ENCODE assay signal across 10 cellular contexts in genomic region chr4:80007745-80008149, GRCh38.
DNase-seq lines count a peak whose midpoint lies in the region; ATAC-seq and TF ChIP-seq lines count a peak whose summit lies in the region.
"Had no signal": no experiment of that assay in that cellular context is flagged by ENCODE, and none has a peak within 500 bp of the region (broad histone marks: within the 10 kb centered on the region; RNA-seq: fewer than 3 reads in every experiment).

No MANE protein-coding gene starts in this region.

- no peak overlapping the region for H3K4me3 ChIP-seq in SJCRH30
- no peak overlapping the region for H3K4me3 ChIP-seq in H7 (ENCODE audit: insufficient read depth, low read depth, low read length)

- H3K4me1 ChIP-seq in SJCRH30: peaks cover 5% of the 10 kb centered on the region

- TF ChIP-seq CTCF in WTC11 (IDR thresholded peaks at IDR 0.05): no peak

- CTCF ChIA-PET in activated CD8-positive, alpha-beta memory T cell treated with anti-CD3 and anti-CD28 coated beads, Interleukin-2, amount 10 ng/mL, durations not matched to agents 7 days and 5 days (lab: Charles Lee): interaction anchor here (2.9 kb wide), 1 partner anchor 10 kb away, joined by 9 read pairs; no protein-coding TSS in a partner anchor
- CTCF ChIA-PET in WTC11 (lab: Charles Lee): no interaction called here

- H3K9me3 Mint-ChIP-seq in activated CD8-positive, alpha-beta memory T cell treated with anti-CD3 and anti-CD28 coated beads, Interleukin-2, amount 10 ng/mL, durations not matched to agents 7 days and 5 days (ENCODE audit: low read depth): peaks cover 7% of the 10 kb centered on the region
- H3K9me3 Mint-ChIP-seq in stimulated activated effector memory CD8-positive, alpha-beta T cell treated with anti-CD3 and anti-CD28 coated beads, Interleukin-12 subunit alpha, Interleukin-12 subunit beta, amount 100 ng/mL, for 72 hours: peaks cover 10% of the 10 kb centered on the region
- H3K9me3 Mint-ChIP-seq in WTC11: peaks cover 13% of the 10 kb centered on the region

- ATAC-seq in activated CD8-positive, alpha-beta memory T cell treated with anti-CD3 and anti-CD28 coated beads, Interleukin-2, amount 10 ng/mL, durations not matched to agents 7 days and 5 days: peak; percentile 59
- ATAC-seq in HG02840 (IDR thresholded peaks at IDR 0.05; ENCODE audit: low FRiP score, unreplicated experiment) (peak; percentile 49), WTC11 (no peak)
- ATAC-seq in stimulated activated effector memory CD8-positive, alpha-beta T cell treated with anti-CD3 and anti-CD28 coated beads, Interleukin-12 subunit alpha, Interleukin-12 subunit beta, amount 100 ng/mL, for 72 hours: peak; percentile 85

- peaks cover 75% of the 10 kb centered on the region for H3K4me1 Mint-ChIP-seq in activated CD8-positive, alpha-beta memory T cell treated with anti-CD3 and anti-CD28 coated beads, Interleukin-2, amount 10 ng/mL, durations not matched to agents 7 days and 5 days
- H3K4me1 Mint-ChIP-seq in stimulated activated effector memory CD8-positive, alpha-beta T cell treated with anti-CD3 and anti-CD28 coated beads, Interleukin-12 subunit alpha, Interleukin-12 subunit beta, amount 100 ng/mL, for 72 hours: peaks cover 75% of the 10 kb centered on the region
- H3K4me1 Mint-ChIP-seq in WTC11: peaks cover 12% of the 10 kb centered on the region

- H3K36me3 ChIP-seq in SJCRH30 (peaks cover 36% of the 10 kb centered on the region), H7 (replicated peaks; ENCODE audit: control insufficient read depth, insufficient read depth, low read length) (no peaks in the 10 kb centered on the region)

- peaks cover 11% of the 10 kb centered on the region; the same call in 1 of the 2 replicates for H3K9me3 ChIP-seq in SJCRH30 (replicated peaks)

- peak overlapping the region; percentile 7; the same call in 1 of the 2 replicates for H3K27ac ChIP-seq in SJCRH30

- peak overlapping the region; percentile 58 for H3K4me3 Mint-ChIP-seq in activated CD8-positive, alpha-beta memory T cell treated with anti-CD3 and anti-CD28 coated beads, Interleukin-2, amount 10 ng/mL, durations not matched to agents 7 days and 5 days
- H3K4me3 Mint-ChIP-seq in stimulated activated effector memory CD8-positive, alpha-beta T cell treated with anti-CD3 and anti-CD28 coated beads, Interleukin-12 subunit alpha, Interleukin-12 subunit beta, amount 100 ng/mL, for 72 hours: peak overlapping the region; percentile 55
- H3K4me3 Mint-ChIP-seq in WTC11: no peak overlapping the region
- H3K4me3 Mint-ChIP-seq: HFFc6 had no signal

- POLR2A ChIA-PET in WTC11 (lab: Charles Lee): no interaction called here

- DNase-seq in activated CD8-positive, alpha-beta memory T cell treated with anti-CD3 and anti-CD28 coated beads, Interleukin-2, amount 10 ng/mL, durations not matched to agents 7 days and 5 days: no peak
- DNase-seq in activated CD8-positive, alpha-beta memory T cell treated with anti-CD3 and anti-CD28 coated beads, Interleukin-2, amount 50 U/mL, for 48 hours: no peak
- DNase-seq in SJCRH30 (peak in 1 of 2 experiments; percentile 21), NCI-H524 (lab: John Stamatoyannopoulos, UW) (no peak), H7 (no peak), WTC11 (ENCODE audit: low spot score) (no peak)
- no peak for DNase-seq in stimulated activated effector memory CD8-positive, alpha-beta T cell treated with anti-CD3 and anti-CD28 coated beads, Interleukin-12 subunit alpha, Interleukin-12 subunit beta, amount 100 ng/mL, for 72 hours (ENCODE audit: low spot score in 2 of 2)
- DNase-seq: HFFc6, NCI-H510A had no signal

- H3K36me3 Mint-ChIP-seq in activated CD8-positive, alpha-beta memory T cell treated with anti-CD3 and anti-CD28 coated beads, Interleukin-2, amount 10 ng/mL, durations not matched to agents 7 days and 5 days: peaks cover 75% of the 10 kb centered on the region
- peaks cover 39% of the 10 kb centered on the region for H3K36me3 Mint-ChIP-seq in stimulated activated effector memory CD8-positive, alpha-beta T cell treated with anti-CD3 and anti-CD28 coated beads, Interleukin-12 subunit alpha, Interleukin-12 subunit beta, amount 100 ng/mL, for 72 hours
- peaks cover 16% of the 10 kb centered on the region for H3K36me3 Mint-ChIP-seq in WTC11

- no peaks in the 10 kb centered on the region for H3K27me3 Mint-ChIP-seq in activated CD8-positive, alpha-beta memory T cell treated with anti-CD3 and anti-CD28 coated beads, Interleukin-2, amount 10 ng/mL, durations not matched to agents 7 days and 5 days
- no peaks in the 10 kb centered on the region for H3K27me3 Mint-ChIP-seq in WTC11 (ENCODE audit: low read depth)

- H3K27ac Mint-ChIP-seq in activated CD8-positive, alpha-beta memory T cell treated with anti-CD3 and anti-CD28 coated beads, Interleukin-2, amount 10 ng/mL, durations not matched to agents 7 days and 5 days: peak overlapping the region; percentile 99
- H3K27ac Mint-ChIP-seq in stimulated activated effector memory CD8-positive, alpha-beta T cell treated with anti-CD3 and anti-CD28 coated beads, Interleukin-12 subunit alpha, Interleukin-12 subunit beta, amount 100 ng/mL, for 72 hours: peak overlapping the region; percentile 94
- no peak overlapping the region for H3K27ac Mint-ChIP-seq in WTC11
- H3K27ac Mint-ChIP-seq: HFFc6 had no signal

- H3K27me3 ChIP-seq in SJCRH30 (no peaks in the 10 kb centered on the region), H7 (ENCODE audit: control insufficient read depth, insufficient read depth, low read length) (no peaks in the 10 kb centered on the region)

TF ChIP-seq in WTC11, 78 proteins besides CTCF, POLR2A, EP300 and RAD21 (continues in another document):
- no peak for TF ChIP-seq NR2C2 (CRISPR knock-in tag; IDR thresholded peaks at IDR 0.05)
- TF ChIP-seq CREB1 (CRISPR knock-in tag; IDR thresholded peaks at IDR 0.05): no peak
- TF ChIP-seq, protein P1, sequence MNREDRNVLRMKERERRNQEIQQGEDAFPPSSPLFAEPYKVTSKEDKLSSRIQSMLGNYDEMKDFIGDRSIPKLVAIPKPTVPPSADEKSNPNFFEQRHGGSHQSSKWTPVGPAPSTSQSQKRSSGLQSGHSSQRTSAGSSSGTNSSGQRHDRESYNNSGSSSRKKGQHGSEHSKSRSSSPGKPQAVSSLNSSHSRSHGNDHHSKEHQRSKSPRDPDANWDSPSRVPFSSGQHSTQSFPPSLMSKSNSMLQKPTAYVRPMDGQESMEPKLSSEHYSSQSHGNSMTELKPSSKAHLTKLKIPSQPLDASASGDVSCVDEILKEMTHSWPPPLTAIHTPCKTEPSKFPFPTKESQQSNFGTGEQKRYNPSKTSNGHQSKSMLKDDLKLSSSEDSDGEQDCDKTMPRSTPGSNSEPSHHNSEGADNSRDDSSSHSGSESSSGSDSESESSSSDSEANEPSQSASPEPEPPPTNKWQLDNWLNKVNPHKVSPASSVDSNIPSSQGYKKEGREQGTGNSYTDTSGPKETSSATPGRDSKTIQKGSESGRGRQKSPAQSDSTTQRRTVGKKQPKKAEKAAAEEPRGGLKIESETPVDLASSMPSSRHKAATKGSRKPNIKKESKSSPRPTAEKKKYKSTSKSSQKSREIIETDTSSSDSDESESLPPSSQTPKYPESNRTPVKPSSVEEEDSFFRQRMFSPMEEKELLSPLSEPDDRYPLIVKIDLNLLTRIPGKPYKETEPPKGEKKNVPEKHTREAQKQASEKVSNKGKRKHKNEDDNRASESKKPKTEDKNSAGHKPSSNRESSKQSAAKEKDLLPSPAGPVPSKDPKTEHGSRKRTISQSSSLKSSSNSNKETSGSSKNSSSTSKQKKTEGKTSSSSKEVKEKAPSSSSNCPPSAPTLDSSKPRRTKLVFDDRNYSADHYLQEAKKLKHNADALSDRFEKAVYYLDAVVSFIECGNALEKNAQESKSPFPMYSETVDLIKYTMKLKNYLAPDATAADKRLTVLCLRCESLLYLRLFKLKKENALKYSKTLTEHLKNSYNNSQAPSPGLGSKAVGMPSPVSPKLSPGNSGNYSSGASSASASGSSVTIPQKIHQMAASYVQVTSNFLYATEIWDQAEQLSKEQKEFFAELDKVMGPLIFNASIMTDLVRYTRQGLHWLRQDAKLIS (CRISPR knock-in tag; IDR thresholded peaks at IDR 0.05; ENCODE audit: borderline replicate concordance): no peak
- TF ChIP-seq FOXJ3 (CRISPR knock-in tag; IDR thresholded peaks at IDR 0.05; ENCODE audit: borderline replicate concordance): no peak
- TF ChIP-seq, protein P2, sequence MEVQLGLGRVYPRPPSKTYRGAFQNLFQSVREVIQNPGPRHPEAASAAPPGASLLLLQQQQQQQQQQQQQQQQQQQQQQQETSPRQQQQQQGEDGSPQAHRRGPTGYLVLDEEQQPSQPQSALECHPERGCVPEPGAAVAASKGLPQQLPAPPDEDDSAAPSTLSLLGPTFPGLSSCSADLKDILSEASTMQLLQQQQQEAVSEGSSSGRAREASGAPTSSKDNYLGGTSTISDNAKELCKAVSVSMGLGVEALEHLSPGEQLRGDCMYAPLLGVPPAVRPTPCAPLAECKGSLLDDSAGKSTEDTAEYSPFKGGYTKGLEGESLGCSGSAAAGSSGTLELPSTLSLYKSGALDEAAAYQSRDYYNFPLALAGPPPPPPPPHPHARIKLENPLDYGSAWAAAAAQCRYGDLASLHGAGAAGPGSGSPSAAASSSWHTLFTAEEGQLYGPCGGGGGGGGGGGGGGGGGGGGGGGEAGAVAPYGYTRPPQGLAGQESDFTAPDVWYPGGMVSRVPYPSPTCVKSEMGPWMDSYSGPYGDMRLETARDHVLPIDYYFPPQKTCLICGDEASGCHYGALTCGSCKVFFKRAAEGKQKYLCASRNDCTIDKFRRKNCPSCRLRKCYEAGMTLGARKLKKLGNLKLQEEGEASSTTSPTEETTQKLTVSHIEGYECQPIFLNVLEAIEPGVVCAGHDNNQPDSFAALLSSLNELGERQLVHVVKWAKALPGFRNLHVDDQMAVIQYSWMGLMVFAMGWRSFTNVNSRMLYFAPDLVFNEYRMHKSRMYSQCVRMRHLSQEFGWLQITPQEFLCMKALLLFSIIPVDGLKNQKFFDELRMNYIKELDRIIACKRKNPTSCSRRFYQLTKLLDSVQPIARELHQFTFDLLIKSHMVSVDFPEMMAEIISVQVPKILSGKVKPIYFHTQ (CRISPR knock-in tag; IDR thresholded peaks at IDR 0.05): no peak
- no peak for TF ChIP-seq ZNF396 (CRISPR knock-in tag; IDR thresholded peaks at IDR 0.05; ENCODE audit: borderline replicate concordance)
- no peak for TF ChIP-seq HMGA2 (CRISPR knock-in tag; IDR thresholded peaks at IDR 0.05)
